In the genomic region with DNA sequence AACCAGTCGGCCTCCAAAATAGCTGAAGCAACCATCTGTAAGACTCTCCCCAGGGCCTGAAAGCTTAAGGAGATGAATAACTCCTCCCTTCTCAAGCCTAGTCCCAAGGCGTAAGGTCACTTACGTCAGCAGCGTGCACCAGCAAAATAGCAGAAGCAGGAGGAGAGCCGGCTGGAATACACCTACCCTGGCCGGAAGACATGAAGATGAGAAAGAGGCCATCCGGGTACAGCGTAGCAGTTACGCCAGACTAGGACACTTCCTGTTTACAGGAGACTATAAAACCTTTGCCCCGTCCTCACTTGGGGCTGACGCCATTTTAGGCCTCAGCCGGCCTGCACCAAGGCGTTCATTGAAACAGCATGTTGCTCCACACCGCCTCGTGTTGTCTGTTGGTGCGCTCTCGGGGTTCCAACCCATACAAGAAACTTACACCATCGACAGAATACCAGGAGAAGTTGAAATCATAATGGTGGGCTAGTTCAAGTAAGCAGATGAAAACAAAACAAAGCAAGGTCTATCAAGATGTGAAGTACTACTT, we compare ENCODE assay signal across 26 cellular contexts. TPM values are rescaled to one million over a fixed set of nuclear protein-coding genes. Genes with fewer than 3 reads are reported as not detected.
DNase-seq lines count a peak whose midpoint lies in the region; ATAC-seq and TF ChIP-seq lines count a peak whose summit lies in the region.
"Had no signal": no experiment of that assay in that cellular context is flagged by ENCODE, and none has a peak within 500 bp of the region (broad histone marks: within the 10 kb centered on the region; RNA-seq: fewer than 3 reads in every experiment).

No MANE protein-coding gene starts in this region.

- H3K9ac ChIP-seq in DND-41 (ENCODE audit: low read depth, low read length), result no peak overlapping the region
- no peak overlapping the region for H3K9ac ChIP-seq in neural progenitor cell
- H3K9ac ChIP-seq: BLaER1 had no signal

- H3K27me3 ChIP-seq in DND-41 (ENCODE audit: insufficient read depth, low read length, poor library complexity) (no peaks in the 10 kb centered on the region), neural progenitor cell (peaks cover 17% of the 10 kb centered on the region)
- H3K27me3 ChIP-seq: BLaER1 had no signal

- no peaks in the 10 kb centered on the region for H3K79me2 ChIP-seq in DND-41 (ENCODE audit: insufficient read depth, low read length)
- no peaks in the 10 kb centered on the region for H3K79me2 ChIP-seq in neural progenitor cell (ENCODE audit: low read depth)

- H4K20me1 ChIP-seq in DND-41 (ENCODE audit: insufficient read depth, low read length) (no peaks in the 10 kb centered on the region), neural progenitor cell (ENCODE audit: low read depth) (no peaks in the 10 kb centered on the region)
- H4K20me1 ChIP-seq: BLaER1 had no signal

- peak overlapping the region; percentile 66 for H3K27ac Mint-ChIP-seq in dendritic cell treated with granulocyte-macrophage colony-stimulating factor and Interleukin-4, amounts not matched to agents 40 ng/mL and 50 ng/mL, for 4 days
- no peak overlapping the region for H3K27ac Mint-ChIP-seq in neural progenitor cell
- H3K27ac Mint-ChIP-seq: activated CD4-positive, alpha-beta T cell treated with anti-CD3 and anti-CD28 coated beads for 36 hours; progenitor cell of endocrine pancreas; stimulated activated naive B cell treated with anti-CD40 and anti-IgM and Interleukin-4, amounts not matched to agents 10 μg/mL and 1 μg/mL and 100 μg/mL, for 72 hours had no signal

- no peak for TF ChIP-seq CTCF in DND-41 (IDR thresholded peaks at IDR 0.05; ENCODE audit: borderline replicate concordance, extremely low read depth, low read length, poor library complexity, severe bottlenecking)
- TF ChIP-seq CTCF in neural progenitor cell (IDR thresholded peaks at IDR 0.05), result no peak
- TF ChIP-seq CTCF in coronary artery (IDR thresholded peaks at IDR 0.05), result no peak

- H3K9me3 Mint-ChIP-seq in dendritic cell treated with granulocyte-macrophage colony-stimulating factor and Interleukin-4, amounts not matched to agents 40 ng/mL and 50 ng/mL, for 4 days, result no peaks in the 10 kb centered on the region
- no peaks in the 10 kb centered on the region for H3K9me3 Mint-ChIP-seq in neural progenitor cell
- H3K9me3 Mint-ChIP-seq: stimulated activated naive B cell treated with anti-CD40 and anti-IgM and Interleukin-4, amounts not matched to agents 10 μg/mL and 1 μg/mL and 100 μg/mL, for 72 hours had no signal

- H2AFZ ChIP-seq in DND-41 (ENCODE audit: low read depth, low read length) (0 out of 2 replicates have a peak overlapping the region, but pooled peaks have one; percentile 31), neural progenitor cell (replicated peaks) (no peak overlapping the region)

- no peak overlapping the region for H3K27ac ChIP-seq in DND-41 (ENCODE audit: low read length)
- no peak overlapping the region for H3K27ac ChIP-seq in neural progenitor cell
- no peak overlapping the region for H3K27ac ChIP-seq in coronary artery
- H3K27ac ChIP-seq: BLaER1, right lobe of liver, SK-N-MC had no signal

- peaks cover 36% of the 10 kb centered on the region for H3K4me1 Mint-ChIP-seq in dendritic cell treated with granulocyte-macrophage colony-stimulating factor and Interleukin-4, amounts not matched to agents 40 ng/mL and 50 ng/mL, for 4 days (ENCODE audit: low read depth)
- H3K4me1 Mint-ChIP-seq in neural progenitor cell, result peaks cover 42% of the 10 kb centered on the region

- H3K4me2 ChIP-seq in DND-41 (ENCODE audit: insufficient read depth, low read length) (no peak overlapping the region), neural progenitor cell (no peak overlapping the region)
- H3K4me2 ChIP-seq: BLaER1 had no signal

- H3K36me3 Mint-ChIP-seq in dendritic cell treated with granulocyte-macrophage colony-stimulating factor and Interleukin-4, amounts not matched to agents 40 ng/mL and 50 ng/mL, for 4 days (ENCODE audit: low read depth), result no peaks in the 10 kb centered on the region
- peaks cover 10% of the 10 kb centered on the region for H3K36me3 Mint-ChIP-seq in neural progenitor cell
- H3K36me3 Mint-ChIP-seq: stimulated activated naive B cell treated with anti-CD40 and anti-IgM and Interleukin-4, amounts not matched to agents 10 μg/mL and 1 μg/mL and 100 μg/mL, for 72 hours had no signal

- peaks cover 4% of the 10 kb centered on the region for H3F3A ChIP-seq in neural progenitor cell (ENCODE audit: low read depth)

- ATAC-seq in DND-41 (ENCODE audit: insufficient read depth, low read depth) (no peak), HG03521 (IDR thresholded peaks at IDR 0.05; ENCODE audit: unreplicated experiment) (no peak)
- ATAC-seq: activated CD4-positive, alpha-beta T cell treated with anti-CD3 and anti-CD28 coated beads for 36 hours; HCT116; stimulated activated naive B cell treated with anti-CD40 and anti-IgM and Interleukin-4, amounts not matched to agents 10 μg/mL and 1 μg/mL and 100 μg/mL, for 72 hours had no signal

- no peak overlapping the region for H3K4me3 ChIP-seq in DND-41 (ENCODE audit: low read depth in 1 of 2, low read length in 2 of 2)
- H3K4me3 ChIP-seq in neural progenitor cell, result no peak overlapping the region
- H3K4me3 ChIP-seq in coronary artery, result no peak overlapping the region
- H3K4me3 ChIP-seq: BLaER1, right lobe of liver, SK-N-MC had no signal

- H3K4me1 ChIP-seq in DND-41 (ENCODE audit: insufficient read depth, low read length) (peaks cover 28% of the 10 kb centered on the region), neural progenitor cell (peaks cover 26% of the 10 kb centered on the region)

- no peak for DNase-seq in DND-41
- peak; percentile 47 for DNase-seq in MV-4-11 (lab: John Stamatoyannopoulos, UW)
- DNase-seq in neural progenitor cell (ENCODE audit: low spot score), result no peak
- no peak for DNase-seq in coronary artery (ENCODE audit: low spot score)
- DNase-seq in NCI-H510A treated with DMSO at 0.1 percent for 48 hours (lab: John Stamatoyannopoulos, UW), result no peak
- no peak for DNase-seq in activated CD4-positive, alpha-beta T cell treated with anti-CD3 and anti-CD28 coated beads for 4 hours
- DNase-seq: activated CD4-positive, alpha-beta T cell treated with anti-CD3 and anti-CD28 coated beads for 36 hours; activated CD8-positive, alpha-beta memory T cell treated with anti-CD3 and anti-CD28 coated beads for 24 hours; activated naive CD4-positive, alpha-beta T cell; activated T-cell treated with anti-CD3 and anti-CD28 coated beads, Interleukin-2, amount 50 U/mL, for 1 hour; islet precursor cell; Karpas-422; NCI-H1092; NCI-H187; NCI-H526; right lobe of liver; RPMI8226; stimulated activated CD4-positive, alpha-beta T cell treated with anti-CD3 and anti-CD28 coated beads, Interleukin-4, amount 100 ng/mL, for 4 hours; stimulated activated naive B cell treated with anti-CD40 and anti-IgM and Interleukin-4, amounts not matched to agents 10 μg/mL and 1 μg/mL and 100 μg/mL, for 72 hours had no signal

- H3K4me3 Mint-ChIP-seq in dendritic cell treated with granulocyte-macrophage colony-stimulating factor and Interleukin-4, amounts not matched to agents 40 ng/mL and 50 ng/mL, for 4 days, result no peak overlapping the region
- peak overlapping the region; percentile 31 for H3K4me3 Mint-ChIP-seq in neural progenitor cell
- H3K4me3 Mint-ChIP-seq: activated CD4-positive, alpha-beta T cell treated with anti-CD3 and anti-CD28 coated beads for 36 hours; stimulated activated naive B cell treated with anti-CD40 and anti-IgM and Interleukin-4, amounts not matched to agents 10 μg/mL and 1 μg/mL and 100 μg/mL, for 72 hours had no signal

- H3K27me3 Mint-ChIP-seq in dendritic cell treated with granulocyte-macrophage colony-stimulating factor and Interleukin-4, amounts not matched to agents 40 ng/mL and 50 ng/mL, for 4 days, result peaks cover 15% of the 10 kb centered on the region
- H3K27me3 Mint-ChIP-seq in neural progenitor cell (ENCODE audit: insufficient read depth, low read depth), result peaks cover 4% of the 10 kb centered on the region
- H3K27me3 Mint-ChIP-seq: activated CD4-positive, alpha-beta T cell treated with anti-CD3 and anti-CD28 coated beads for 36 hours had no signal

- H3K9me3 ChIP-seq in DND-41 (ENCODE audit: insufficient read depth, low read length, severe bottlenecking) (no peaks in the 10 kb centered on the region), neural progenitor cell (ENCODE audit: low read depth) (no peaks in the 10 kb centered on the region)
- H3K9me3 ChIP-seq: BLaER1, right lobe of liver had no signal

- no peaks in the 10 kb centered on the region for H3K36me3 ChIP-seq in DND-41 (ENCODE audit: insufficient read depth, low read length)
- no peaks in the 10 kb centered on the region for H3K36me3 ChIP-seq in neural progenitor cell
- H3K36me3 ChIP-seq: BLaER1, right lobe of liver had no signal

- intact Hi-C loops in dendritic cell treated with granulocyte-macrophage colony-stimulating factor and Interleukin-4, amounts not matched to agents 40 ng/mL and 50 ng/mL, for 4 days (cut with micrococcal nuclease), result no loop called here

RNA-seq across cellular contexts. Expression of a gene that starts 2.5 kb away (rescaled TPM):
- 5.3 and 5.5 TPM in 2 replicates for total RNA-seq in neural progenitor cell (ENCODE audit: low replicate concordance)
- total RNA-seq: T-helper 1 cell treated with Interleukin-12 subunit alpha and Interleukin-12 subunit beta and Interleukin-4 antibody, amounts not matched to agents 30 ng/mL and 1 ng/mL, for 36 hours had no signal

RNA-seq across cellular contexts. Expression of a gene that starts 9.7 kb away (rescaled TPM):
- total RNA-seq in neural progenitor cell (ENCODE audit: low replicate concordance), result 1.1 and 1.5 TPM in 2 replicates
- total RNA-seq: T-helper 1 cell treated with Interleukin-12 subunit alpha and Interleukin-12 subunit beta and Interleukin-4 antibody, amounts not matched to agents 30 ng/mL and 1 ng/mL, for 36 hours had no signal
